In genomic region chr10:102641880-102642552, GRCh38 we compare ENCODE assay signal across 8 cellular contexts. TPM values are rescaled to one million over a fixed set of nuclear protein-coding genes. Genes with fewer than 3 reads are reported as not detected.
A peak's percentile ranks its signal among the peaks of the same experiment; 100 is the strongest.
DNase-seq lines count a peak whose midpoint lies in the region; ATAC-seq, FAIRE-seq and TF ChIP-seq lines count a peak whose summit lies in the region.

No MANE protein-coding gene starts in this region.

- ATAC-seq in GM21526 (IDR thresholded peaks at IDR 0.05; ENCODE audit: low FRiP score, unreplicated experiment): peak; percentile 45

- H3K27me3 ChIP-seq in mononuclear cell (ENCODE audit: insufficient read depth, low read length): no peaks in the 10 kb centered on the region

- H3K36me3 Mint-ChIP-seq in IgD-negative memory B cell: peaks cover 2% of the 10 kb centered on the region

- no peak for TF ChIP-seq CTCF in D721Med (IDR thresholded peaks at IDR 0.05; ENCODE audit: insufficient read depth, missing control alignments)

- H3K27me3 Mint-ChIP-seq in IgD-negative memory B cell: no peaks in the 10 kb centered on the region

- peak overlapping the region; percentile 97 for H3K27ac ChIP-seq in epithelial cell of prostate

- DNase-seq in D721Med (ENCODE audit: insufficient read length, low spot score): peak; percentile 83
- peak; percentile 99 for DNase-seq in OCI-M1 (lab: John Stamatoyannopoulos, UW)
- DNase-seq in activated T-cell treated with anti-CD3 and anti-CD28 coated beads for 48 hours (ENCODE audit: low read depth): peak; percentile 97
- peak; percentile 81 for DNase-seq in epithelial cell of prostate (ENCODE audit: low read depth, low spot score)
- DNase-seq in stimulated activated CD8-positive, alpha-beta memory T cell treated with anti-CD3 and anti-CD28 coated beads, Interleukin-2, amount 100 ng/mL, for 48 hours (ENCODE audit: low read depth in 2 of 2): peak; percentile 96 to 98

- no peaks in the 10 kb centered on the region for H3K9me3 Mint-ChIP-seq in IgD-negative memory B cell

- peak overlapping the region; percentile 91 to 98 (median 97) for H3K27ac Mint-ChIP-seq in IgD-negative memory B cell

- peaks cover 8 to 16% (median 9%) of the 10 kb centered on the region in 3 donors for H3K4me1 Mint-ChIP-seq in IgD-negative memory B cell

- FAIRE-seq in D721Med (lab: Jason Lieb, UNC): peak; percentile 64

- peaks cover 17% of the 10 kb centered on the region for H3K4me1 ChIP-seq in mononuclear cell (ENCODE audit: insufficient read depth, low read length)

- H3K9me3 ChIP-seq in mononuclear cell (ENCODE audit: low read depth, low read length): no peaks in the 10 kb centered on the region

- peak overlapping the region; percentile 89 to 98 (median 93) for H3K4me3 Mint-ChIP-seq in IgD-negative memory B cell

- peak overlapping the region; percentile 98 for H3K4me3 ChIP-seq in mononuclear cell (ENCODE audit: low read length)

RNA-seq across cellular contexts. Expression of gene TRIM8, which starts 2.3 kb away (rescaled TPM):
- 71.5 TPM for polyA plus RNA-seq in IgD-negative memory B cell
- 89.0 TPM for total RNA-seq in mononuclear cell

Comparison
In these comparisons a context has a peak if more than half of its experiments do, and no peak if none do; other contexts are left out.
1. Peak in every context shown above with its lines: DNase-seq, ATAC-seq, H3K4me3 ChIP-seq and H3K27ac ChIP-seq.